Comparison of ENCODE assay signal across 13 cellular contexts in the genomic region with DNA sequence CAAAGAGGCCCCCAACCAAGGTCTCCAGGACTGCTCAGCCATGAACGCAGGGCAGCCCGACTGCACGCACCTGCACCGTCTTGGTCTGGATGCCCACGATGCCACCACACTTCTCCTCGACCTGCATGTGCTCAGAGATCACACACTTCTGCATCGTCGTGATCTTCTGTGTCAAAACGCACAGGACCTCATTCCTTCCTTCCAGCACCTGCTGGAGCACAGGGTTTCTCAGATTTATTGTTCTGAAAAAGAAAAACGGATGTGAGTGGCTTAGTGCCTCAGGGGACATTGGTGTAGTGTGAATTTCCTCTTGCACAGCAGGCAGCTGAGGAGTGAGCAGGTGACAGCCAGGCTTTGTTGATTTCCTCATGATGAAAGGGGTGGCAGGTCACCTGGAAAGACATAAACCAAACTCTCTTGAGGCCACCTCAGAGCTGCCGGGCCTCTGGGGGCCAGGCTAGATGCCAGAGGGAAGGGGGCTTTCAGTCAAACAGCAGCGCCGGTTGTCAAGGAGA. TPM values are rescaled to one million over a fixed set of nuclear protein-coding genes. Genes with fewer than 3 reads are reported as not detected.
A peak's percentile ranks its signal among the peaks of the same experiment; 100 is the strongest.
DNase-seq lines count a peak whose midpoint lies in the region; ATAC-seq, FAIRE-seq and TF ChIP-seq lines count a peak whose summit lies in the region.
"Had no signal": no experiment of that assay in that cellular context is flagged by ENCODE, and none has a peak within 500 bp of the region (broad histone marks: within the 10 kb centered on the region; RNA-seq: fewer than 3 reads in every experiment).

No MANE protein-coding gene starts in this region.

- DNase-seq in activated naive CD4-positive, alpha-beta T cell treated with anti-CD3 and anti-CD28 coated beads, Interleukin-2, amount 10 ng/mL, durations not matched to agents 7 days and 5 days = no peak
- no peak for DNase-seq in activated naive CD4-positive, alpha-beta T cell treated with anti-CD3 and anti-CD28 coated beads, Interleukin-2, amount 50 U/mL, for 16 hours
- DNase-seq in NCI-H1417 treated with DMSO at 0.1 percent for 48 hours (lab: John Stamatoyannopoulos, UW) (peak; percentile 71), urothelium cell line (ENCODE audit: low spot score) (no peak), CD14-positive monocyte (ENCODE audit: low spot score) (no peak), left colon (no peak)
- no peak for DNase-seq in T-helper 2 cell treated with Interferon-gamma antibody and Interleukin-4, amounts not matched to agents 5 μg/mL and 100 μg/mL, for 36 hours (ENCODE audit: low spot score)
- DNase-seq: anterior cingulate cortex, hippocampal formation, sigmoid colon, SK-N-SH had no signal

- H3K4me1 Mint-ChIP-seq in activated naive CD4-positive, alpha-beta T cell treated with anti-CD3 and anti-CD28 coated beads, Interleukin-2, amount 10 ng/mL, durations not matched to agents 7 days and 5 days = peaks cover 7% of the 10 kb centered on the region
- peaks cover 10% of the 10 kb centered on the region for H3K4me1 Mint-ChIP-seq in T-helper 2 cell treated with Interferon-gamma antibody and Interleukin-4, amounts not matched to agents 5 μg/mL and 100 μg/mL, for 36 hours (ENCODE audit: low read depth)
- H3K4me1 Mint-ChIP-seq in CD14-positive monocyte = no peaks in the 10 kb centered on the region

- ATAC-seq in HG02798 (IDR thresholded peaks at IDR 0.05; ENCODE audit: poor library complexity, unreplicated experiment) (peak; percentile 70), left colon (no peak)

- no peaks in the 10 kb centered on the region for H3K36me3 Mint-ChIP-seq in activated naive CD4-positive, alpha-beta T cell treated with anti-CD3 and anti-CD28 coated beads, Interleukin-2, amount 10 ng/mL, durations not matched to agents 7 days and 5 days
- H3K36me3 Mint-ChIP-seq in T-helper 2 cell treated with Interferon-gamma antibody and Interleukin-4, amounts not matched to agents 5 μg/mL and 100 μg/mL, for 36 hours (ENCODE audit: low read depth) = no peaks in the 10 kb centered on the region
- H3K36me3 Mint-ChIP-seq in CD14-positive monocyte = no peaks in the 10 kb centered on the region
- H3K36me3 Mint-ChIP-seq: type B pancreatic cell had no signal

- peaks cover 14% of the 10 kb centered on the region for H3K27me3 Mint-ChIP-seq in activated naive CD4-positive, alpha-beta T cell treated with anti-CD3 and anti-CD28 coated beads, Interleukin-2, amount 10 ng/mL, durations not matched to agents 7 days and 5 days
- H3K27me3 Mint-ChIP-seq in T-helper 2 cell treated with Interferon-gamma antibody and Interleukin-4, amounts not matched to agents 5 μg/mL and 100 μg/mL, for 36 hours (ENCODE audit: low read depth) = no peaks in the 10 kb centered on the region
- peaks cover 4 to 9% (median 8%) of the 10 kb centered on the region in 3 donors for H3K27me3 Mint-ChIP-seq in CD14-positive monocyte (ENCODE audit: low read depth in 3 of 3)

- peak overlapping the region; percentile 47 for H3K27ac Mint-ChIP-seq in activated naive CD4-positive, alpha-beta T cell treated with anti-CD3 and anti-CD28 coated beads, Interleukin-2, amount 10 ng/mL, durations not matched to agents 7 days and 5 days
- no peak overlapping the region for H3K27ac Mint-ChIP-seq in T-helper 2 cell treated with Interferon-gamma antibody and Interleukin-4, amounts not matched to agents 5 μg/mL and 100 μg/mL, for 36 hours
- H3K27ac Mint-ChIP-seq in CD14-positive monocyte = peak overlapping the region in 1 of 7 donors; percentile 3
- H3K27ac Mint-ChIP-seq: type B pancreatic cell had no signal

- peak; percentile 48 for FAIRE-seq in urothelium cell line (lab: Jason Lieb, UNC)

- H3K4me3 Mint-ChIP-seq in activated naive CD4-positive, alpha-beta T cell treated with anti-CD3 and anti-CD28 coated beads, Interleukin-2, amount 10 ng/mL, durations not matched to agents 7 days and 5 days = no peak overlapping the region
- no peak overlapping the region for H3K4me3 Mint-ChIP-seq in T-helper 2 cell treated with Interferon-gamma antibody and Interleukin-4, amounts not matched to agents 5 μg/mL and 100 μg/mL, for 36 hours
- H3K4me3 Mint-ChIP-seq in CD14-positive monocyte = no peak overlapping the region
- H3K4me3 Mint-ChIP-seq: type B pancreatic cell had no signal

- intact Hi-C loops in CD14-positive monocyte (cut with micrococcal nuclease) = no loop called here
- intact Hi-C loops in left colon (cut with DNase I, micrococcal nuclease) = no loop called here

- CTCF ChIA-PET in activated naive CD4-positive, alpha-beta T cell treated with anti-CD3 and anti-CD28 coated beads, Interleukin-2, amount 10 ng/mL, durations not matched to agents 7 days and 5 days (lab: Charles Lee) = no interaction called here

- no peaks in the 10 kb centered on the region for H3K9me3 Mint-ChIP-seq in activated naive CD4-positive, alpha-beta T cell treated with anti-CD3 and anti-CD28 coated beads, Interleukin-2, amount 10 ng/mL, durations not matched to agents 7 days and 5 days
- H3K9me3 Mint-ChIP-seq in T-helper 2 cell treated with Interferon-gamma antibody and Interleukin-4, amounts not matched to agents 5 μg/mL and 100 μg/mL, for 36 hours = no peaks in the 10 kb centered on the region
- H3K9me3 Mint-ChIP-seq in CD14-positive monocyte = no peaks in the 10 kb centered on the region
- H3K9me3 Mint-ChIP-seq: type B pancreatic cell had no signal

- no peak for TF ChIP-seq CTCF in CD14-positive monocyte (IDR thresholded peaks at IDR 0.05)

RNA-seq across cellular contexts. Expression of gene GSDME, which starts 38.2 kb away (rescaled TPM):
- polyA plus RNA-seq in CD14-positive monocyte = 1 to 10 TPM in 1 of 2 donors, not detected in 1; 2.3 TPM
- 1 to 10 TPM in 1 of 2 donors, under 1 TPM in 1; 0.85 to 1.8 TPM for total RNA-seq in left colon
